1 cellular context compared by ENCODE assay signal in the genomic region with DNA sequence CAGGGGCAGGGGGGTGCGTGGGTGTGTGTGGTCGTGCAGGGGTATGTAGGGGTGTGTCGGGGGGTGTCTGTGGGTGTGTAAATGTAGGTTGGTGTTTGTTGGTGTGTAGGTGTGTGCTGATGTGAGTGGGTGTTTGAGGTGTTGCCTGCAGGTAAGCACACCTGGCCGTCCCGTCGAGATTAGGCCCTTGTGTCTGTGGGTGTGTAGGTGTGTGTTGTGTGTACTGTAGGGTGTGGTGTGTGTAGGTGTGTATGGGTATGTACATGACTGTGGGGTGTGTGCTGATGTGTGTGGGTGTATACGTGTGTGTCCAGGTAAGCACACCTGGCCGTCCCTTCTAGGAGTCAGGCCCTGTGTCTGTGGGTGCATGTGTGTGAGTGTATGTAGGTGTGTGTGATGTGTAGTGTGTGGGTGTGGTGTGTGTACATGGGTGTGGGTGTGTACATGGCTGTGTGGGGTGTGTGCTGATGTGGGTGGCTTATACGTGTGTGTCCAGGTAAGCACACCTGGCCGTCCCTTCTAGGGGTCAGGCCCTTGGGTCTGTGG.
TF ChIP-seq lines count a peak whose summit lies in the region.

No MANE protein-coding gene starts in this region.

TF ChIP-seq in H1, 55 proteins besides CTCF, POLR2A, EP300 and RAD21:
- TF ChIP-seq SIN3A (conservative IDR thresholded peaks at IDR 0.05 in 1 of 2, IDR thresholded peaks at IDR 0.05 in 1 of 2; ENCODE audit: low read depth in 1 of 2, low read length in 2 of 2) (no peak), MAFK (IDR thresholded peaks at IDR 0.05; ENCODE audit: low read depth, low read length) (no peak), JUN (IDR thresholded peaks at IDR 0.05; ENCODE audit: low read depth, low read length) (no peak), SIX5 (IDR thresholded peaks at IDR 0.05; ENCODE audit: low read depth, low read length) (no peak), TAF7 (optimal IDR thresholded peaks at IDR 0.05; ENCODE audit: borderline replicate concordance, low read depth, low read length) (no peak)
